Comparison of ENCODE assay signal across 21 cellular contexts in the genomic region with DNA sequence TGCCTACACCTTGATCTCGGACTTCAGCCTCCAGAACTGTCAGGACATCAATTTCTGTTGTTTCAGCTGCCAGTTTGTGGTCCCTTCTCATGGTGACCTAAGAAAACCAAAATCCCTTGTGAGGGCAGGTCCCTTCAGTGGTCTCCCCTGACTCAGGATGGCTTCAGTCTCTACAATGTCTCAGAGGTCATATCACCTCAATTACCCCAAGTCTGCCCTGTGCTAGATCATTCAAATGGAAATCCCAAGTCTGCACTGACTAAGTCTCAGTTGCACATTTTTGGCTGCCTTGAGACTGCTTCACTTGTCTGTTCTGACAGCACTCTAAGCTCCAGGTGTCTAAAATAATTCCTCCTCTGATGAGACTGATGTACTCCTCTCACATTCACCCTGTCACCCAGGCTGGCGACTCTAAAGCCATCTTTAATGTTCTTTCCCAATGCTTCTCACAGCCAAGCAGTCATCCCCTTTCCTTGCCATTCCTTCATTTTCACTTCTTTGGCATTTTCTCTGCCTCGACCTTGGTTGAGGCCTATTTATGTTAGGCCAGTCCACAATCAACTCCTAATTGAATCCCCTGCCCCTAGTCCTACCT.
DNase-seq lines count a peak whose midpoint lies in the region; ATAC-seq and TF ChIP-seq lines count a peak whose summit lies in the region.
"Had no signal": no experiment of that assay in that cellular context is flagged by ENCODE, and none has a peak within 500 bp of the region (broad histone marks: within the 10 kb centered on the region; RNA-seq: fewer than 3 reads in every experiment).

No MANE protein-coding gene starts in this region.

- no peak overlapping the region; the same call in 1 of the 2 replicates for H3K56ac ChIP-seq in IMR-90 (ENCODE audit: extremely low read depth, insufficient read depth, low read length)

- peak overlapping the region; percentile 95 for H2BK120ac ChIP-seq in IMR-90 (ENCODE audit: low read depth, low read length)

- peak overlapping the region; percentile 28 to 96; a peak in 3 of 4 replicates for H4K8ac ChIP-seq in IMR-90 (ENCODE audit: low read depth in 2 of 2, low read length in 2 of 2)

- H3K79me1 ChIP-seq in IMR-90 (ENCODE audit: low read depth in 1 of 2, low read length in 2 of 2), result no peaks in the 10 kb centered on the region

- intact Hi-C loops in IMR-90 (cut with micrococcal nuclease) (no loop called here), mammary epithelial cell (cut with micrococcal nuclease) (loop anchor here (5.0 to 10.0 kb wide), 3 partner anchors 77 to 719 kb away; a partner anchor contains a TSS), ovary (cut with DNase I) (loop anchor here in 1 of 4 donors (10.0 kb wide), 1 partner anchor 199 kb away; no protein-coding TSS in a partner anchor)

- peaks cover 15% of the 10 kb centered on the region for H3K9me1 ChIP-seq in IMR-90 (ENCODE audit: insufficient read depth, low read length)

- H3K36me3 Mint-ChIP-seq in CD4-positive, CD25-positive, alpha-beta regulatory T cell, result no peaks in the 10 kb centered on the region

- in situ Hi-C loops in IMR-90 (cut with MboI; ENCODE audit: low sequenced_read_pairs) (loop anchor here (10.0 kb wide), 1 partner anchor 699 kb away; no protein-coding TSS in a partner anchor), mammary epithelial cell (cut with MboI; ENCODE audit: low sequenced_read_pairs in 2 of 2) (loop anchor here (10.0 to 25.0 kb wide), 4 partner anchors 109 to 697 kb away; no protein-coding TSS in a partner anchor)

- H4K91ac ChIP-seq in IMR-90 (ENCODE audit: insufficient read depth, low read depth, low read length), result peak overlapping the region; percentile 75

- peaks cover 5 to 18% (median 7%) of the 10 kb centered on the region in 4 donors for H3K4me1 Mint-ChIP-seq in CD4-positive, CD25-positive, alpha-beta regulatory T cell

- H2AK5ac ChIP-seq in IMR-90 (ENCODE audit: low read depth, low read length), result peak overlapping the region; percentile 62

- no peak for ATAC-seq in CD4-positive, CD25-positive, alpha-beta regulatory T cell (ENCODE audit: low read depth in 2 of 2)
- no peak for ATAC-seq in IMR-90 (ENCODE audit: low read depth)

- H3K27me3 Mint-ChIP-seq in CD4-positive, CD25-positive, alpha-beta regulatory T cell, result no peaks in the 10 kb centered on the region

- peak overlapping the region; percentile 97 for H2BK5ac ChIP-seq in IMR-90 (ENCODE audit: low read depth, low read length, poor library complexity, severe bottlenecking)

- BruUV-seq in IMR-90 (replicated peaks; lab: Mats Ljungman, UMichigan) (no TSS peak), mammary epithelial cell (replicated peaks; lab: Mats Ljungman, UMichigan) (no TSS peak)

- H3K9ac ChIP-seq in IMR-90 (ENCODE audit: low read depth, low read length) (no peak overlapping the region), mammary epithelial cell (ENCODE audit: insufficient read depth, low read length) (peak overlapping the region; percentile 80)

- no peak for TF ChIP-seq RAD21 in IMR-90 (IDR thresholded peaks at IDR 0.05; ENCODE audit: low read length)

- no peak overlapping the region for H3K27ac ChIP-seq in CD4-positive, CD25-positive, alpha-beta regulatory T cell (ENCODE audit: insufficient read depth, low read length, poor library complexity, severe bottlenecking)
- H3K27ac ChIP-seq in IMR-90 (ENCODE audit: insufficient read depth, low read length), result peak overlapping the region; percentile 6; the same call in 1 of the 2 replicates
- peak overlapping the region; percentile 98 for H3K27ac ChIP-seq in mammary epithelial cell (ENCODE audit: insufficient read depth, low read depth, low read length)
- H3K27ac ChIP-seq in ovary, result no peak overlapping the region
- H3K27ac ChIP-seq: lower lobe of right lung, right atrium auricular region, SJSA1 had no signal

- H3K27me3 ChIP-seq in CD4-positive, CD25-positive, alpha-beta regulatory T cell (ENCODE audit: control insufficient read depth, insufficient read depth, low read length), result no peaks in the 10 kb centered on the region
- H3K27me3 ChIP-seq in IMR-90 (ENCODE audit: control insufficient read depth, insufficient read depth, low read length) (no peaks in the 10 kb centered on the region), mammary epithelial cell (ENCODE audit: insufficient read depth, low read length) (no peaks in the 10 kb centered on the region), ovary (no peaks in the 10 kb centered on the region)
- H3K27me3 ChIP-seq: right atrium auricular region, SJSA1, tibial nerve had no signal

- no peaks in the 10 kb centered on the region for H3K4me1 ChIP-seq in CD4-positive, CD25-positive, alpha-beta regulatory T cell (ENCODE audit: control insufficient read depth, insufficient read depth, low read length, poor library complexity, severe bottlenecking)
- H3K4me1 ChIP-seq in IMR-90 (ENCODE audit: control insufficient read depth, insufficient read depth, low read length), result peaks cover 13% of the 10 kb centered on the region
- peaks cover 38% of the 10 kb centered on the region for H3K4me1 ChIP-seq in mammary epithelial cell (ENCODE audit: insufficient read depth, low read length)
- H3K4me1 ChIP-seq in ovary (ENCODE audit: insufficient read depth), result no peaks in the 10 kb centered on the region
- H3K4me1 ChIP-seq: lower lobe of right lung, right atrium auricular region, SJSA1 had no signal

- POLR2A ChIA-PET in IMR-90 (lab: Charles Lee; ENCODE audit: unreplicated experiment), result no interaction called here

- DNase-seq in CD4-positive, CD25-positive, alpha-beta regulatory T cell, result no peak
- DNase-seq in IMR-90, result no peak
- peak; percentile 83 for DNase-seq in mammary epithelial cell
- DNase-seq in myocyte (ENCODE audit: low read depth), result peak; percentile 91
- no peak for DNase-seq in dermis blood vessel endothelial cell
- no peak for DNase-seq in NCI-H510A (lab: John Stamatoyannopoulos, UW)
- DNase-seq in ovary, result no peak
- no peak for DNase-seq in medulla oblongata (ENCODE audit: extremely low spot score)
- DNase-seq: activated CD4-positive, alpha-beta T cell treated with anti-CD3 and anti-CD28 coated beads, Interleukin-2, amount 50 U/mL, for 48 hours; anterior cingulate cortex; DMS153; foreskin melanocyte; H7; lower lobe of right lung; MV-4-11; stimulated activated CD8-positive, alpha-beta memory T cell treated with anti-CD3 and anti-CD28 coated beads, Interleukin-4, amount 100 ng/mL, for 48 hours had no signal

- no peak for TF ChIP-seq POLR2A in IMR-90 (IDR thresholded peaks at IDR 0.05; ENCODE audit: low read depth, low read length)
- TF ChIP-seq POLR2A in ovary (IDR thresholded peaks at IDR 0.05), result no peak

- H3K4me3 ChIP-seq in CD4-positive, CD25-positive, alpha-beta regulatory T cell (ENCODE audit: low read depth, low read length), result no peak overlapping the region
- H3K4me3 ChIP-seq in IMR-90 (ENCODE audit: insufficient read depth, low read depth, low read length) (no peak overlapping the region), mammary epithelial cell (replicated peaks in 1 of 3; ENCODE audit: insufficient read depth in 1 of 3, low read depth in 2 of 3, low read length in 3 of 3) (no peak overlapping the region), ovary (no peak overlapping the region)
- H3K4me3 ChIP-seq: lower lobe of right lung, right atrium auricular region, SJSA1, tibial nerve had no signal

- H3K14ac ChIP-seq in IMR-90 (replicated peaks; ENCODE audit: low read depth, low read length), result peak overlapping the region; percentile 90

- peak overlapping the region; percentile 98 for H4K5ac ChIP-seq in IMR-90 (ENCODE audit: low read depth, low read length)

- CTCF ChIA-PET in IMR-90 (lab: Yijun Ruan, JAX), result interaction anchor here (0.8 to 5.6 kb wide), 3 partner anchors 11 to 213 kb away, joined by 3 to 29 read pairs (median 16); no protein-coding TSS in a partner anchor
- CTCF ChIA-PET in mammary epithelial cell (lab: Charles Lee; ENCODE audit: low non-redundant PET), result no interaction called here

- no peak overlapping the region for H3K4me3 Mint-ChIP-seq in CD4-positive, CD25-positive, alpha-beta regulatory T cell
- H3K4me3 Mint-ChIP-seq: activated T-helper 1 cell treated with anti-CD3 and anti-CD28 coated beads, Interleukin-12 subunit alpha, Interleukin-12 subunit beta, Interleukin-2, Interleukin-4 antibody, amounts not matched to agents 30 ng/mL and 10 ng/mL and 1 ng/mL, durations not matched to agents 14 hours and 24 hours and 36 hours; neural crest cell had no signal

- peak overlapping the region; percentile 91 for H3K4ac ChIP-seq in IMR-90 (ENCODE audit: low read depth, low read length)

- H3K79me2 ChIP-seq in mammary epithelial cell (ENCODE audit: insufficient read depth, low read length), result no peaks in the 10 kb centered on the region

- H3K4me2 ChIP-seq in IMR-90 (ENCODE audit: low read depth, low read length) (no peak overlapping the region), mammary epithelial cell (ENCODE audit: insufficient read depth, low read depth, low read length) (peak overlapping the region; percentile 29)

- no peak for TF ChIP-seq CTCF in IMR-90 (conservative IDR thresholded peaks at IDR 0.05; ENCODE audit: low read depth, low read length)
- TF ChIP-seq CTCF in mammary epithelial cell (conservative IDR thresholded peaks at IDR 0.05 in 1 of 2, IDR thresholded peaks at IDR 0.05 in 1 of 2; ENCODE audit: extremely low read depth in 1 of 2, insufficient read depth in 1 of 2, low read depth in 1 of 2, low read length in 2 of 2), result no peak
- no peak for TF ChIP-seq CTCF in ovary (IDR thresholded peaks at IDR 0.05)

- H2AFZ ChIP-seq in IMR-90 (replicated peaks; ENCODE audit: low read length, poor library complexity) (peak overlapping the region; percentile 78), mammary epithelial cell (ENCODE audit: low read depth, low read length) (peak overlapping the region; percentile 40)

- H4K20me1 ChIP-seq in IMR-90 (ENCODE audit: insufficient read depth, low read length) (no peaks in the 10 kb centered on the region), mammary epithelial cell (ENCODE audit: insufficient read depth, low read length) (no peaks in the 10 kb centered on the region)

- peak overlapping the region in 2 of 3 donors; percentile 8 to 11 for H3K27ac Mint-ChIP-seq in CD4-positive, CD25-positive, alpha-beta regulatory T cell
- H3K27ac Mint-ChIP-seq: activated T-helper 1 cell treated with anti-CD3 and anti-CD28 coated beads, Interleukin-12 subunit alpha, Interleukin-12 subunit beta, Interleukin-2, Interleukin-4 antibody, amounts not matched to agents 30 ng/mL and 10 ng/mL and 1 ng/mL, durations not matched to agents 14 hours and 24 hours and 36 hours had no signal

- peak overlapping the region; percentile 99 for H3K18ac ChIP-seq in IMR-90 (ENCODE audit: low read depth, low read length)

- H2BK20ac ChIP-seq in IMR-90 (ENCODE audit: low read depth, low read length), result peak overlapping the region; percentile 96

- H3K36me3 ChIP-seq in CD4-positive, CD25-positive, alpha-beta regulatory T cell (ENCODE audit: control insufficient read depth, insufficient read depth, low read length), result no peaks in the 10 kb centered on the region
- H3K36me3 ChIP-seq in IMR-90 (ENCODE audit: control insufficient read depth, insufficient read depth, low read length) (no peaks in the 10 kb centered on the region), mammary epithelial cell (ENCODE audit: insufficient read depth, low read length) (no peaks in the 10 kb centered on the region), ovary (no peaks in the 10 kb centered on the region)
- H3K36me3 ChIP-seq: lower lobe of right lung, right atrium auricular region, SJSA1, tibial nerve had no signal

- dilution Hi-C loops in IMR-90 (cut with HindIII; ENCODE audit: low sequenced_read_pairs, unreplicated experiment) (no loop called here), mammary epithelial cell (cut with HindIII; ENCODE audit: low sequenced_read_pairs) (loop anchor here (25.0 kb wide), 2 partner anchors 222 to 697 kb away; no protein-coding TSS in a partner anchor)

- peaks cover 0 to 5% (median 0%) of the 10 kb centered on the region in 7 donors for H3K9me3 Mint-ChIP-seq in CD4-positive, CD25-positive, alpha-beta regulatory T cell

- no peak for TF ChIP-seq EP300 in ovary (IDR thresholded peaks at IDR 0.05)

- H2AK9ac ChIP-seq in IMR-90 (replicated peaks; ENCODE audit: low read depth, low read length, poor library complexity), result peak overlapping the region; percentile 60

- peaks cover 2 to 3% of the 10 kb centered on the region in 2 experiments for H3K9me3 ChIP-seq in CD4-positive, CD25-positive, alpha-beta regulatory T cell (ENCODE audit: control insufficient read depth in 2 of 2, low read length in 2 of 2)
- H3K9me3 ChIP-seq in IMR-90 (ENCODE audit: control insufficient read depth, insufficient read depth, low read length) (0 out of 2 replicates have a peak, but pooled peaks cover under 1% of the 10 kb centered on the region), mammary epithelial cell (replicated peaks; ENCODE audit: insufficient read depth, low read length) (no peaks in the 10 kb centered on the region), ovary (no peaks in the 10 kb centered on the region)
- H3K9me3 ChIP-seq: lower lobe of right lung, SJSA1 had no signal

- H2BK15ac ChIP-seq in IMR-90 (ENCODE audit: low read depth, low read length), result peak overlapping the region; percentile 98; the same call in 2 of the 3 replicates

- H3K23ac ChIP-seq in IMR-90 (ENCODE audit: low read depth, low read length), result peak overlapping the region; percentile 49

- 100% methylated on average over 1 of the region's 3 CpGs; no CpG with 5 or more reads in 1 of the 2 experiments for WGBS in IMR-90 (ENCODE audit: extremely low coverage in 2 of 2, insufficient read length in 1 of 2), 2 experiments
- WGBS in mammary epithelial cell (ENCODE audit: low coverage, missing lambda C conversion rate), result 91% methylated on average over 3 of the region's 3 CpGs
- WGBS in ovary, 3 donors, result 84 to 87% (median 85%) methylated on average over 3 of the region's 3 CpGs

Comparison
In these comparisons a context has a peak if more than half of its experiments do, and no peak if none do; other contexts are left out.
1. DNase-seq: peak in mammary epithelial cell (single experiment) and myocyte (single experiment); none in CD4-positive, CD25-positive, alpha-beta regulatory T cell (0 of 3), IMR-90 (single experiment), dermis blood vessel endothelial cell (single experiment), NCI-H510A (single experiment), ovary (0 of 5) and medulla oblongata (single experiment).
2. H3K27ac ChIP-seq: peak in IMR-90 (single experiment) and mammary epithelial cell (single experiment); none in CD4-positive, CD25-positive, alpha-beta regulatory T cell (single experiment) and ovary (0 of 2).